In the genomic region with DNA sequence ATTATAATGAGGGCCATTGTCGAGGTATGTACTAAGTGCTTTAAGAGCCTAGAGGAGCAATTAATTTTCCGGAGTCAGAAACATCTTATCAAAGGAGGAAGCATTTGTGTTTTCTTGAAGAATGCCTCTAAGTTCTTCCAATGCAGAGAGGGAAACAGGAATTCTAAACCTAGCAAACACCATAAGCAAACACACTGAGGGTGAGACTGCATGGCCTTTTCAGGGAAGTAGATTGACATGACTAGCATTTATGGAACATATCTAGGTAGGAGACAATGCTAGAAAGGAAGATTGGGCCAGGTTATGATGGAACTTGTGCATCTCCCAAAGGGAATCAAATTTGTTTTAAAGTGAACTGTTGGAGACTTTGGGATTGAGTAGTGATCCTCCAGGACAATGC, we compare ENCODE assay signal across 34 cellular contexts.
"Had no signal": no experiment of that assay in that cellular context is flagged by ENCODE, and none has a peak within 500 bp of the region (broad histone marks: within the 10 kb centered on the region; RNA-seq: fewer than 3 reads in every experiment).

No MANE protein-coding gene starts in this region.

- H3K9me3 Mint-ChIP-seq: activated B cell treated with CpG ODN at 0.5 μM for 24 hours; activated CD8-positive, alpha-beta T cell treated with anti-CD3 and anti-CD28 coated beads for 36 hours; activated T-cell treated with anti-CD3 and anti-CD28 coated beads, Interleukin-2, amount 50 U/mL, for 4 hours; activated T-helper 17 cell treated with anti-CD3 and anti-CD28 coated beads, Interleukin-2, amount 50 U/mL, for 72 hours; central memory CD8-positive, alpha-beta T cell; T-helper 2 cell treated with Interferon-gamma antibody and Interleukin-4, amounts not matched to agents 5 μg/mL and 100 μg/mL, for 36 hours had no signal

- H3K27ac ChIP-seq: brain microvascular endothelial cell, coronary artery, epithelial cell of prostate, esophagus squamous epithelium, gastroesophageal sphincter, heart right ventricle, WERI-Rb-1 had no signal

- H3K9me3 ChIP-seq: esophagus squamous epithelium, gastroesophageal sphincter, heart right ventricle had no signal

- H3K36me3 Mint-ChIP-seq: activated naive CD8-positive, alpha-beta T cell had no signal

- H3K4me1 ChIP-seq: esophagus squamous epithelium had no signal

- H3K27ac Mint-ChIP-seq: activated B cell treated with CpG ODN at 0.5 μM for 24 hours; activated CD8-positive, alpha-beta T cell treated with anti-CD3 and anti-CD28 coated beads for 36 hours; activated naive CD8-positive, alpha-beta T cell; activated T-helper 17 cell treated with anti-CD3 and anti-CD28 coated beads, Interleukin-2, amount 50 U/mL, for 72 hours; T-helper 17 cell; T-helper 2 cell treated with Interferon-gamma antibody and Interleukin-4, amounts not matched to agents 5 μg/mL and 100 μg/mL, for 36 hours had no signal

- DNase-seq: activated B cell treated with CpG ODN at 0.5 μM for 24 hours; activated CD4-positive, alpha-beta T cell treated with anti-CD3 and anti-CD28 coated beads for 48 hours; activated CD4-positive, alpha-beta T cell treated with anti-CD3 and anti-CD28 coated beads, Interleukin-2, amount 50 U/mL, for 1 hour; activated CD4-positive, alpha-beta T cell treated with anti-CD3 and anti-CD28 coated beads, Interleukin-2, amount 50 U/mL, for 48 hours; activated CD8-positive, alpha-beta memory T cell treated with anti-CD3 and anti-CD28 coated beads for 24 hours; activated CD8-positive, alpha-beta T cell treated with anti-CD3 and anti-CD28 coated beads for 36 hours; activated effector memory CD4-positive, alpha-beta T cell treated with Interleukin-2 at 50 U/mL for 16 hours; activated gamma-delta T cell treated with Interleukin-2 at 50 U/mL for 16 hours; activated naive CD4-positive, alpha-beta T cell treated with anti-CD3 and anti-CD28 coated beads, Interleukin-2, amount 50 U/mL, for 16 hours; activated naive CD4-positive, alpha-beta T cell treated with Interleukin-2 at 50 U/mL for 16 hours; activated T-cell treated with anti-CD3 and anti-CD28 coated beads, Interleukin-2, amount 50 U/mL, for 4 hours; amniotic stem cell; anterior cingulate cortex; brain microvascular endothelial cell; dermis blood vessel endothelial cell; effector CD8-positive, alpha-beta T cell; esophagus squamous epithelium; foreskin melanocyte; heart right ventricle; T-helper 17 cell; T1000; WERI-Rb-1 had no signal

- FAIRE-seq: astrocyte, bronchial epithelial cell, endometrium, endothelial cell of umbilical vein had no signal

- H3K4me3 Mint-ChIP-seq: activated B cell treated with CpG ODN at 0.5 μM for 24 hours; activated CD8-positive, alpha-beta T cell treated with anti-CD3 and anti-CD28 coated beads for 36 hours; activated naive CD8-positive, alpha-beta T cell; activated T-cell treated with anti-CD3 and anti-CD28 coated beads, Interleukin-2, amount 50 U/mL, for 4 hours; activated T-helper 17 cell treated with anti-CD3 and anti-CD28 coated beads, Interleukin-2, amount 50 U/mL, for 72 hours; central memory CD8-positive, alpha-beta T cell; T-helper 17 cell; T-helper 2 cell treated with Interferon-gamma antibody and Interleukin-4, amounts not matched to agents 5 μg/mL and 100 μg/mL, for 36 hours had no signal

- H3K36me3 ChIP-seq: brain microvascular endothelial cell, esophagus squamous epithelium, gastroesophageal sphincter, heart right ventricle, WERI-Rb-1 had no signal

- ATAC-seq: activated CD4-positive, CD25-positive, alpha-beta regulatory T cell treated with anti-CD3 and anti-CD28 coated beads, Interleukin-2, amount 50 U/mL, for 24 hours; activated CD8-positive, alpha-beta T cell treated with anti-CD3 and anti-CD28 coated beads for 36 hours; activated T-cell treated with anti-CD3 and anti-CD28 coated beads, Interleukin-2, amount 50 U/mL, for 4 hours; activated T-helper 17 cell treated with anti-CD3 and anti-CD28 coated beads, Interleukin-2, amount 50 U/mL, for 72 hours; gastroesophageal sphincter; heart right ventricle; T-helper 17 cell had no signal

- H3K27me3 Mint-ChIP-seq: activated CD8-positive, alpha-beta T cell treated with anti-CD3 and anti-CD28 coated beads for 36 hours; activated naive CD8-positive, alpha-beta T cell had no signal

- H3K4me1 Mint-ChIP-seq: activated T-helper 17 cell treated with anti-CD3 and anti-CD28 coated beads, Interleukin-2, amount 50 U/mL, for 72 hours had no signal

- H3K4me3 ChIP-seq: coronary artery, esophagus squamous epithelium, gastroesophageal sphincter, heart right ventricle had no signal

- H3K27me3 ChIP-seq: brain microvascular endothelial cell, esophagus squamous epithelium, gastroesophageal sphincter, heart right ventricle had no signal
